In the genomic region with DNA sequence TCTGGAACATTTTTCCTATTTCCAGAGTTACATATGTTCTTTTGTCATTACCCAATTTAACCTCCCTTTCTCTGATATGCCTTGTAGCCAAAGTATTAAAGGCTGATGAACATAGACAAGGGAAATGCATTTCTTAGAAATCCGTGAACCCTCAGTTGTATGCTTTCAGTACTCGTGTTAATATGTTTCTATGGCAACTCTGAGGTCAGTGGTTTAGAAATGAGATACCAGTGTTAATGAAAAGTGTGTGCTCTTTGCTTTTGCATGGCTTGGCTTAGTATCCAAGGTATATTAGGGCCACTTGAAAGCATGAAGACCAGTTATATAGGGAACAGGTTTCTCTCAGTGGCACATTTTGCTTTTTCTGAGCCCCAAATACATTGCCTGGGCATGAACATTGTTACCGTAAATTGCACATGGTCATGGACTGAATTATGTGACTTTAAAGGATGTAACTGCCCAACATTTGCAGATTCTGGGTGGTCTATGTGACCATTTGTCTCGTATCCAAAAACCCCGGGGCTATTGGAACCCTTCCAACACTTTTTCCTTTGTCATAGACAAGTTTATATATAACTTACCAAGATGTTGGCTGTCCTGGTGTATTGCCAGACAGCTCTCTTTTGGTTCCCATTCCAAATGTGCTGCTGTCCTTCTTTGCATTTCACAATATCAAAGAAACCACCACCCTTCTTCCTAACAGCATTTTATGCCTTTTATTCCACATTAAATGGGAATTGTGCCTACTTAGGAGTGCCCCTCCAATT, we compare ENCODE assay signal across 14 cellular contexts. TPM values are rescaled to one million over a fixed set of nuclear protein-coding genes. Genes with fewer than 3 reads are reported as not detected.
DNase-seq lines count a peak whose midpoint lies in the region; ATAC-seq lines count a peak whose summit lies in the region.
"Had no signal": no experiment of that assay in that cellular context is flagged by ENCODE, and none has a peak within 500 bp of the region (broad histone marks: within the 10 kb centered on the region; RNA-seq: fewer than 3 reads in every experiment).

No MANE protein-coding gene starts in this region.

- H3K27ac Mint-ChIP-seq in T-helper 17 cell, result peak overlapping the region; percentile 37
- H3K27ac Mint-ChIP-seq in immature natural killer cell, result peak overlapping the region; percentile 17 to 64 (median 42)
- H3K27ac Mint-ChIP-seq: activated naive CD4-positive, alpha-beta T cell treated with anti-CD3 and anti-CD28 coated beads for 36 hours; naive B cell had no signal

- DNase-seq in COR-L47 (lab: John Stamatoyannopoulos, UW) (peak; percentile 45), T-helper 17 cell (no peak), immature natural killer cell (peak; percentile 32 to 42 (median 36)), hypothalamus (lab: John Stamatoyannopoulos, UW) (no peak), germinal center (ENCODE audit: low spot score) (no peak), RPMI8226 (no peak), AG20443 (ENCODE audit: low spot score) (no peak)
- DNase-seq: activated naive CD4-positive, alpha-beta T cell treated with anti-CD3 and anti-CD28 coated beads for 36 hours; DND-41; effector CD8-positive, alpha-beta T cell; naive B cell; NCI-H510A treated with DMSO at 0.1 percent for 48 hours; uterus had no signal

- peaks cover 15% of the 10 kb centered on the region for H3K4me1 Mint-ChIP-seq in T-helper 17 cell
- peaks cover 16 to 27% of the 10 kb centered on the region in 2 donors for H3K4me1 Mint-ChIP-seq in immature natural killer cell
- H3K4me1 Mint-ChIP-seq: naive B cell had no signal

- no peaks in the 10 kb centered on the region for H3K9me3 ChIP-seq in T-helper 17 cell (ENCODE audit: control insufficient read depth, low read length, poor library complexity, severe bottlenecking)
- H3K9me3 ChIP-seq: uterus had no signal

- ATAC-seq in GM18861 (IDR thresholded peaks at IDR 0.05; ENCODE audit: unreplicated experiment) (peak; percentile 57), T-helper 17 cell (peak; percentile 41)

- H3K4me3 Mint-ChIP-seq in T-helper 17 cell (no peak overlapping the region), immature natural killer cell (no peak overlapping the region)
- H3K4me3 Mint-ChIP-seq: activated naive CD4-positive, alpha-beta T cell treated with anti-CD3 and anti-CD28 coated beads for 36 hours; naive B cell had no signal

- no peaks in the 10 kb centered on the region for H3K27me3 Mint-ChIP-seq in T-helper 17 cell
- H3K27me3 Mint-ChIP-seq in immature natural killer cell (ENCODE audit: low read depth in 3 of 3), result no peaks in the 10 kb centered on the region
- H3K27me3 Mint-ChIP-seq: naive B cell had no signal

- H3K36me3 Mint-ChIP-seq in T-helper 17 cell (ENCODE audit: low read depth), result no peaks in the 10 kb centered on the region
- peaks cover 0 to 10% (median 2%) of the 10 kb centered on the region in 3 donors for H3K36me3 Mint-ChIP-seq in immature natural killer cell
- H3K36me3 Mint-ChIP-seq: naive B cell had no signal

- no peaks in the 10 kb centered on the region for H3K9me3 Mint-ChIP-seq in immature natural killer cell
- H3K9me3 Mint-ChIP-seq: activated naive CD4-positive, alpha-beta T cell treated with anti-CD3 and anti-CD28 coated beads for 36 hours; naive B cell had no signal

RNA-seq across cellular contexts. Expression of a gene that starts 17.5 kb away (rescaled TPM):
- 10 to 100 TPM; 14.2 to 15.6 TPM for total RNA-seq in T-helper 17 cell
- polyA plus RNA-seq in immature natural killer cell, result 10 to 100 TPM; 31.6 to 36.7 (median 34.0) TPM

RNA-seq across cellular contexts. Expression of a gene that starts 19.1 kb away (rescaled TPM):
- total RNA-seq in T-helper 17 cell, result 10 to 100 TPM; 92.2 to 98.6 TPM
- polyA plus RNA-seq in immature natural killer cell, result 10 to 100 TPM; 41.6 to 50.5 (median 47.0) TPM

RNA-seq across cellular contexts. Expression of a gene that starts 40.1 kb away (rescaled TPM):
- 10 to 100 TPM; 45.4 to 48.3 TPM for total RNA-seq in T-helper 17 cell
- polyA plus RNA-seq in immature natural killer cell, result 1 to 10 TPM; 2.3 to 8.9 (median 5.1) TPM

RNA-seq across cellular contexts. Expression of a gene that starts 43.6 kb away (rescaled TPM):
- total RNA-seq in T-helper 17 cell, result 1 to 10 TPM; 5.9 to 7.9 TPM
- under 1 TPM in 1 of 3 donors, not detected in 2; 0.18 TPM for polyA plus RNA-seq in immature natural killer cell

Comparison
In these comparisons a context has a peak if more than half of its experiments do, and no peak if none do; other contexts are left out.
1. DNase-seq: peak in COR-L47 (single experiment) and immature natural killer cell (3 of 3); none in T-helper 17 cell (0 of 3), hypothalamus (0 of 51), germinal center (single experiment), RPMI8226 (single experiment) and AG20443 (single experiment).